ENCODE assay signal across 1 cellular context in genomic region chr1:25140073-25140797, GRCh38.
TF ChIP-seq lines count a peak whose summit lies in the region.

No MANE protein-coding gene starts in this region.

TF ChIP-seq in HepG2, 621 proteins besides CTCF, POLR2A, EP300 and RAD21 (continued from another document and continues in another):
- TF ChIP-seq HMG20B (CRISPR knock-in tag; conservative IDR thresholded peaks at IDR 0.05) (no peak), NFATC3 (CRISPR knock-in tag; IDR thresholded peaks at IDR 0.05) (no peak), RCOR2 (CRISPR knock-in tag; IDR thresholded peaks at IDR 0.05) (no peak), ZNF709 (CRISPR knock-in tag; IDR thresholded peaks at IDR 0.05) (peak; percentile 84), ZBTB44 (CRISPR knock-in tag; IDR thresholded peaks at IDR 0.05) (no peak), BRF2 (CRISPR knock-in tag; IDR thresholded peaks at IDR 0.05) (no peak), NCOA5 (CRISPR knock-in tag; IDR thresholded peaks at IDR 0.05) (no peak), ZNF83 (CRISPR knock-in tag; IDR thresholded peaks at IDR 0.05; ENCODE audit: borderline replicate concordance) (no peak), ZNF644 (CRISPR knock-in tag; IDR thresholded peaks at IDR 0.05; ENCODE audit: low read depth) (0 out of 2 replicates have a peak, but pooled peaks have one; percentile 29), PRDM15 (CRISPR knock-in tag; IDR thresholded peaks at IDR 0.05) (no peak), ZNF761 (CRISPR knock-in tag; conservative IDR thresholded peaks at IDR 0.05) (no peak), TCF12 (IDR thresholded peaks at IDR 0.05) (no peak), TCF12 (CRISPR knock-in tag; IDR thresholded peaks at IDR 0.05) (no peak), HOXD1 (CRISPR knock-in tag; IDR thresholded peaks at IDR 0.05) (no peak), ZNF580 (CRISPR knock-in tag; IDR thresholded peaks at IDR 0.05; ENCODE audit: borderline replicate concordance, low read depth) (no peak; the same call in 1 of the 2 replicates), MIXL1 (CRISPR knock-in tag; IDR thresholded peaks at IDR 0.05) (no peak; the same call in 1 of the 2 replicates), MLX (CRISPR knock-in tag; IDR thresholded peaks at IDR 0.05) (peak; percentile 91), KDM5A (IDR thresholded peaks at IDR 0.05; ENCODE audit: borderline replicate concordance, low read length) (no peak), ZNF672 (CRISPR knock-in tag; IDR thresholded peaks at IDR 0.05) (no peak), MTA3 (CRISPR knock-in tag; IDR thresholded peaks at IDR 0.05) (no peak), AGO1 (IDR thresholded peaks at IDR 0.05; ENCODE audit: low read depth, low read length, poor library complexity, severe bottlenecking) (no peak), ZNF503 (CRISPR knock-in tag; IDR thresholded peaks at IDR 0.05) (no peak), ZNF710 (CRISPR knock-in tag; IDR thresholded peaks at IDR 0.05; ENCODE audit: borderline replicate concordance) (no peak), ZNF235 (CRISPR knock-in tag; IDR thresholded peaks at IDR 0.05; ENCODE audit: borderline replicate concordance) (no peak), TAF15 (IDR thresholded peaks at IDR 0.05; ENCODE audit: low read depth, low read length, poor library complexity, severe bottlenecking) (no peak), WIZ (CRISPR knock-in tag; IDR thresholded peaks at IDR 0.05) (no peak), MIER2 (CRISPR knock-in tag; IDR thresholded peaks at IDR 0.05) (no peak), ZNF441 (CRISPR knock-in tag; IDR thresholded peaks at IDR 0.05; ENCODE audit: borderline replicate concordance) (peak; percentile 79), YEATS4 (CRISPR knock-in tag; IDR thresholded peaks at IDR 0.05; ENCODE audit: borderline replicate concordance) (no peak), USF2 (IDR thresholded peaks at IDR 0.05; ENCODE audit: low read depth, low read length) (no peak), USF2 (CRISPR knock-in tag; IDR thresholded peaks at IDR 0.05; ENCODE audit: borderline replicate concordance) (no peak), MTF2 (CRISPR knock-in tag; IDR thresholded peaks at IDR 0.05; ENCODE audit: borderline replicate concordance) (no peak), UBTF (CRISPR knock-in tag; IDR thresholded peaks at IDR 0.05) (no peak), ZNF670 (CRISPR knock-in tag; IDR thresholded peaks at IDR 0.05; ENCODE audit: borderline replicate concordance) (no peak), ZNF337 (CRISPR knock-in tag; IDR thresholded peaks at IDR 0.05; ENCODE audit: borderline replicate concordance, low read depth) (0 out of 2 replicates have a peak, but pooled peaks have one; percentile 85), REXO4 (CRISPR knock-in tag; IDR thresholded peaks at IDR 0.05; ENCODE audit: borderline replicate concordance) (no peak; the same call in 1 of the 2 replicates), ZFYVE20 (CRISPR knock-in tag; IDR thresholded peaks at IDR 0.05; ENCODE audit: borderline replicate concordance, low read depth) (no peak), TIGD3 (CRISPR knock-in tag; IDR thresholded peaks at IDR 0.05; ENCODE audit: borderline replicate concordance) (0 out of 2 replicates have a peak, but pooled peaks have one; percentile 72), TRIM22 (IDR thresholded peaks at IDR 0.05) (no peak), ZNF496 (CRISPR knock-in tag; IDR thresholded peaks at IDR 0.05; ENCODE audit: insufficient replicate concordance) (no peak), ZNF563 (CRISPR knock-in tag; IDR thresholded peaks at IDR 0.05) (0 out of 2 replicates have a peak, but pooled peaks have one; percentile 67), KAT7 (CRISPR knock-in tag; IDR thresholded peaks at IDR 0.05; ENCODE audit: borderline replicate concordance) (no peak)
